In the genomic region with DNA sequence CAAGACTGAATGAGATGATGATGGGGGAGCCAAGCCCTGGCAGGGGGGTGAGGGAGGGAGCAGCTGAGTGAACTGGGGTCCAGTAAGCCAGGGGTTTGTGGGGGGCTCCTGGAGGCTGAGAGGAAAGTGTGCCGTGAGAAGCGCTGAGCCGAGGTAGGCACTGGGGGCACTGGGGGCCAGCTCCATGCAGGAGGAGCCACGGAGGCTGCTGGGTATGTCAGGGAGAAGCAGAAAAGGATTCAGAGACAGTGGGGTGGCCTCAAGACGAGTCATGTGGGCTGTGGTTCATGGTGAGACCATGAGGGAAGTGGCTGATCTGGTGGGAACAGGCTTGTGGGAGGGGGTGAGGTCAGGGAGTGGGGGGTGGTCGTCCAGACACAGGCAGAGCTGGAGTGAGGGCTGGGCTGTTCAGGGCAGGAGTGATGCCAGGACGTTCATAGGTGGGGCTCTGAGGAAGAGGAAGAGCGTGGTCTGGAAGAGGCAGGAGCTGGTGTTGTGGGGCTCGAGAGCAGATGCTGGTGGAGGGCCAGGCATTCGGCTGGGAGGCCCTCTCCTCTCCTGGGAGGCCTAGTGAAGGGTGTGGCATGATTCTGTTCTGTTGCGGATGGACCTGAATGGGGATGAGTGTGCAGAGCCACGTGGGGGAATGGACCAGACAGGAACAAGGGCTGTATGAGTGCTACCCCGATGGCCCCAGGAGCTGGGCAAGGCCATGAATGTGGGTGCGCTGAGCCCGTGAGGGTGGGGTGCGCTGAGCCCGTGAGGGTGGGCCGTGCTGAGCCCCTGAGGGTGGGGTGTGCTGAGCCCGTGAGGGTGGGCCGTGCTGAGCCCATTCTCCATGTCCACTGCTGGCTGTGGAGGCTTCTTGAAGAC, we compare ENCODE assay signal across 1 cellular context.
TF ChIP-seq lines count a peak whose summit lies in the region.

No MANE protein-coding gene starts in this region.

TF ChIP-seq in HEK293, 187 proteins besides CTCF, POLR2A, EP300 and RAD21:
- TF ChIP-seq EGR2 (tag by site-specific recombination; IDR thresholded peaks at IDR 0.05; ENCODE audit: low read depth) = 0 out of 2 replicates have a peak, but pooled peaks have one; percentile 8
- TF ChIP-seq ZNF239 (tag by site-specific recombination; IDR thresholded peaks at IDR 0.05) = no peak
- 0 out of 2 replicates have a peak, but pooled peaks have one; percentile 22 for TF ChIP-seq ZFHX2 (tag by site-specific recombination; conservative IDR thresholded peaks at IDR 0.05)
